ENCODE assay signal across 27 cellular contexts in the genomic region with DNA sequence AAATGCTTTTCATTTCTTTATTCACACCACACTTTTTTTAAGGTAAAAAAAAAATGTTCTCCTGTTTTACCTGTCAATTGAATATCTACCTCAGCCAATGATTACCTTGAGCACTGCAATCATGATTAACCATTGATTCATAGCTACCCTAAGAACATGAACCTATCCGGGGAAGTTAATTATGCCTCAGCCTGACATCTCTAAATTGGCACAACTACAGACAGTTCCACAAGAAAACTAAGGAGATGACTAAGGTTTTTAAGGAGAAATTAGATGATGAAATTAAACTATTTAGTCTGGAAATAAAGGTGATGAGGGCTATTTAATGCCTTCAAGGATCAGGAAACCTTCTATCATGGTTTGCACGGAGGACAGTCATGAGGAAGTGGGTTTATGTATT.
"Had no signal": no experiment of that assay in that cellular context is flagged by ENCODE, and none has a peak within 500 bp of the region (broad histone marks: within the 10 kb centered on the region; RNA-seq: fewer than 3 reads in every experiment).

No MANE protein-coding gene starts in this region.

- H3K36me3 ChIP-seq: esophagus muscularis mucosa, heart right ventricle, lower lobe of right lung, ovary, prostate gland, thyroid gland, upper lobe of right lung had no signal

- H3K9me3 ChIP-seq: lower lobe of right lung, ovary, prostate gland, thyroid gland had no signal

- FAIRE-seq: endometrium had no signal

- ATAC-seq: activated CD4-positive, alpha-beta T cell treated with anti-CD3 and anti-CD28 coated beads for 36 hours; activated T-helper 17 cell treated with anti-CD3 and anti-CD28 coated beads, Interleukin-2, amount 50 U/mL, for 72 hours; body of pancreas; heart right ventricle; lower lobe of right lung; natural killer cell treated with Interleukin-12 subunit alpha and Interleukin-12 subunit beta and Interleukin-15 and Interleukin-18, amount 100 ng/mL, for 72 hours; right cardiac atrium; upper lobe of right lung had no signal

- H3K4me1 ChIP-seq: prostate gland, upper lobe of right lung had no signal

- H3K27ac ChIP-seq: esophagus muscularis mucosa, heart right ventricle, lower lobe of right lung, ovary, prostate gland, thyroid gland, upper lobe of right lung had no signal

- DNase-seq: activated B cell treated with CpG ODN at 0.5 μM for 24 hours; activated CD4-positive, alpha-beta T cell treated with anti-CD3 and anti-CD28 coated beads for 36 hours; activated CD4-positive, alpha-beta T cell treated with anti-CD3 and anti-CD28 coated beads, Interleukin-2, amount 50 U/mL, for 4 hours; activated CD8-positive, alpha-beta memory T cell treated with anti-CD3 and anti-CD28 coated beads for 24 hours; activated CD8-positive, alpha-beta memory T cell treated with anti-CD3 and anti-CD28 coated beads, Interleukin-2, amount 50 U/mL, for 4 hours; activated naive CD4-positive, alpha-beta T cell; activated T-cell treated with anti-CD3 and anti-CD28 coated beads, Interleukin-2, amount 50 U/mL, for 24 hours; amygdala; body of pancreas; caudate nucleus; effector CD4-positive, alpha-beta T cell; heart right ventricle; islet precursor cell; lower lobe of right lung; ovary; right cardiac atrium; stimulated activated CD4-positive, alpha-beta T cell treated with anti-CD3 and anti-CD28 coated beads, Interleukin-12 subunit alpha, Interleukin-12 subunit beta, amount 100 ng/mL, for 4 hours; stimulated activated CD4-positive, alpha-beta T cell treated with anti-CD3 and anti-CD28 coated beads, Interleukin-4, amount 100 ng/mL, for 4 hours; substantia nigra; T1000; upper lobe of right lung had no signal

- H3K4me3 ChIP-seq: body of pancreas, esophagus muscularis mucosa, heart right ventricle, lower lobe of right lung, ovary, prostate gland, thyroid gland, upper lobe of right lung had no signal

- H3K27me3 ChIP-seq: body of pancreas, esophagus muscularis mucosa, heart right ventricle, ovary, thyroid gland, upper lobe of right lung had no signal
